In the genomic region with DNA sequence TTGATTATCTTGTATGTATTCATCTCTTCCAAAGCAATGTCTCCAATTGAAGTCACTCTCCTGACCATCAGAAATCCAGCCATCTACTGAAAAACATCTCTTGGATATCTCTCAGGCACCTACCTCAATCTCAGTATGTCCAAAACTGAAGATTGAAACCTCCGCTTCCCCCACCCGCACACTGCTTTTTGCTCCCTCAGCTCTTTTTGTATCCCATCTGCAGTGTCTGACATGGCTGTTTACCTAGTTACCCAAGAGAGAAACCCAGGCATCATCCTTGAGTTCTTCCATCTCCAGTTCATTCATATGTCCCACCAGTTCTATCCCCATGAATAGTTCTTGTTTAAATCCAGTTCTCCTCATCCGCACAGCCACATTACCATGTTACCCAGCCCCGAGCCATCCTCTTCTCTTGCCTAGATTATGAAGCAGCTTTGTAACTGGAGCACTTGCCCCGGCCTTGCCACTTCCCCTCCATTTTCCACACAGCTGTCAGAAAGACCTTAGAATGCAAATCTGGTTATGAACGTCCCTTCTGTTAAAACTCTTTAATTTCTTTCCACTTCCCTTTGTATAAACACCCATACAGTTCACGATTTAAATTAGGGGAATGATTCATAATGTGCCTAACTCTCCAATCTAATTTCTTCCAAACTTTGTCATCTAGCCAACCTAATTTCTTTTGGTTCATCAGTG, we compare ENCODE assay signal across 20 cellular contexts. TPM values are rescaled to one million over a fixed set of nuclear protein-coding genes. Genes with fewer than 3 reads are reported as not detected.
DNase-seq lines count a peak whose midpoint lies in the region; ATAC-seq and TF ChIP-seq lines count a peak whose summit lies in the region.
"Had no signal": no experiment of that assay in that cellular context is flagged by ENCODE, and none has a peak within 500 bp of the region (broad histone marks: within the 10 kb centered on the region; RNA-seq: fewer than 3 reads in every experiment).

No MANE protein-coding gene starts in this region.

- H3K9ac ChIP-seq in OCI-LY1 (ENCODE audit: low read length), result no peak overlapping the region
- H3K9ac ChIP-seq: BLaER1 had no signal

- no peak overlapping the region for H3K4me3 Mint-ChIP-seq in stimulated activated naive B cell treated with anti-CD40 and anti-IgM and Interleukin-4, amounts not matched to agents 10 μg/mL and 1 μg/mL and 100 μg/mL, for 72 hours
- no peak overlapping the region for H3K4me3 Mint-ChIP-seq in activated T-helper 1 cell treated with anti-CD3 and anti-CD28 coated beads, Interleukin-12 subunit alpha, Interleukin-12 subunit beta, Interleukin-2, Interleukin-4 antibody, amounts not matched to agents 30 ng/mL and 10 ng/mL and 1 ng/mL, durations not matched to agents 14 hours and 24 hours and 36 hours
- H3K4me3 Mint-ChIP-seq: HFFc6 had no signal

- no peaks in the 10 kb centered on the region for H3K9me2 ChIP-seq in OCI-LY1 (ENCODE audit: low read depth, low read length)

- no peaks in the 10 kb centered on the region for H3F3A ChIP-seq in OCI-LY1 (ENCODE audit: insufficient read depth, low read length)

- peak overlapping the region; percentile 44 for H3K4me2 ChIP-seq in OCI-LY1 (ENCODE audit: low read length)
- H3K4me2 ChIP-seq: BLaER1 had no signal

- H4K20me1 ChIP-seq in OCI-LY1 (ENCODE audit: insufficient read depth, low read length), result no peaks in the 10 kb centered on the region
- H4K20me1 ChIP-seq: BLaER1 had no signal

- H2AFZ ChIP-seq in OCI-LY1 (ENCODE audit: low read length), result no peak overlapping the region

- no peaks in the 10 kb centered on the region for H3K36me3 ChIP-seq in OCI-LY1 (ENCODE audit: insufficient read depth, low read length)
- H3K36me3 ChIP-seq in uterus, result no peaks in the 10 kb centered on the region
- H3K36me3 ChIP-seq: BLaER1, MG63, Peyer's patch had no signal

- H3K79me2 ChIP-seq in OCI-LY1 (ENCODE audit: insufficient read depth, low read length), result no peaks in the 10 kb centered on the region

- TF ChIP-seq CTCF in OCI-LY1 (IDR thresholded peaks at IDR 0.05; ENCODE audit: low read length) (no peak), uterus (IDR thresholded peaks at IDR 0.05) (no peak)

- H3K36me3 Mint-ChIP-seq in stimulated activated naive B cell treated with anti-CD40 and anti-IgM and Interleukin-4, amounts not matched to agents 10 μg/mL and 1 μg/mL and 100 μg/mL, for 72 hours, result no peaks in the 10 kb centered on the region
- H3K36me3 Mint-ChIP-seq in activated T-helper 1 cell treated with anti-CD3 and anti-CD28 coated beads, Interleukin-12 subunit alpha, Interleukin-12 subunit beta, Interleukin-2, Interleukin-4 antibody, amounts not matched to agents 30 ng/mL and 10 ng/mL and 1 ng/mL, durations not matched to agents 14 hours and 24 hours and 36 hours (ENCODE audit: low read depth), result no peaks in the 10 kb centered on the region

- no peak overlapping the region for H3K27ac Mint-ChIP-seq in stimulated activated naive B cell treated with anti-CD40 and anti-IgM and Interleukin-4, amounts not matched to agents 10 μg/mL and 1 μg/mL and 100 μg/mL, for 72 hours
- H3K27ac Mint-ChIP-seq in activated T-helper 1 cell treated with anti-CD3 and anti-CD28 coated beads, Interleukin-12 subunit alpha, Interleukin-12 subunit beta, Interleukin-2, Interleukin-4 antibody, amounts not matched to agents 30 ng/mL and 10 ng/mL and 1 ng/mL, durations not matched to agents 14 hours and 24 hours and 36 hours, result no peak overlapping the region
- H3K27ac Mint-ChIP-seq: HFFc6 had no signal

- no peak for TF ChIP-seq POLR2A in uterus (IDR thresholded peaks at IDR 0.05)

- no peaks in the 10 kb centered on the region for H3K9me3 ChIP-seq in OCI-LY1 (ENCODE audit: low read length)
- H3K9me3 ChIP-seq in uterus, result no peaks in the 10 kb centered on the region
- H3K9me3 ChIP-seq: BLaER1, MG63, Peyer's patch had no signal

- intact Hi-C loops in uterus (cut with DNase I; ENCODE audit: low total_unique reads), result no loop called here
- intact Hi-C loops in activated T-helper 1 cell treated with anti-CD3 and anti-CD28 coated beads, Interleukin-12 subunit alpha, Interleukin-12 subunit beta, Interleukin-2, Interleukin-4 antibody, amounts not matched to agents 30 ng/mL and 10 ng/mL and 1 ng/mL, durations not matched to agents 14 hours and 24 hours and 36 hours (cut with micrococcal nuclease), result no loop called here

- no peaks in the 10 kb centered on the region for H3K9me3 Mint-ChIP-seq in stimulated activated naive B cell treated with anti-CD40 and anti-IgM and Interleukin-4, amounts not matched to agents 10 μg/mL and 1 μg/mL and 100 μg/mL, for 72 hours
- H3K9me3 Mint-ChIP-seq in activated T-helper 1 cell treated with anti-CD3 and anti-CD28 coated beads, Interleukin-12 subunit alpha, Interleukin-12 subunit beta, Interleukin-2, Interleukin-4 antibody, amounts not matched to agents 30 ng/mL and 10 ng/mL and 1 ng/mL, durations not matched to agents 14 hours and 24 hours and 36 hours, result no peaks in the 10 kb centered on the region
- H3K9me3 Mint-ChIP-seq: HFFc6 had no signal

- DNase-seq in SIG-M5 treated with dmso at 0.1 percent for 504 hours (lab: John Stamatoyannopoulos, UW; ENCODE audit: unreplicated experiment) (peak; percentile 4), SIG-M5 (lab: John Stamatoyannopoulos, UW) (no peak), germinal center (ENCODE audit: low spot score) (peak; percentile 16), uterus (no peak)
- no peak for DNase-seq in stimulated activated naive B cell treated with anti-CD40 and anti-IgM and Interleukin-4, amounts not matched to agents 10 μg/mL and 1 μg/mL and 100 μg/mL, for 72 hours
- no peak for DNase-seq in activated T-helper 1 cell treated with anti-CD3 and anti-CD28 coated beads, Interleukin-12 subunit alpha, Interleukin-12 subunit beta, Interleukin-2, Interleukin-4 antibody, amounts not matched to agents 30 ng/mL and 10 ng/mL and 1 ng/mL, durations not matched to agents 14 hours and 24 hours and 36 hours (ENCODE audit: low spot score)
- DNase-seq: DMS79 treated with DMSO at 0.1 percent for 48 hours, H7, HFFc6, MG63, NCI-H1092, NCI-H146, NCI-H2029 treated with DMSO at 0.1 percent for 48 hours, NCI-H2171, Peyer's patch had no signal

- ATAC-seq in stimulated activated naive B cell treated with anti-CD40 and anti-IgM and Interleukin-4, amounts not matched to agents 10 μg/mL and 1 μg/mL and 100 μg/mL, for 72 hours (replicated peaks), result peak; percentile 64 to 67
- ATAC-seq in HG03342 (IDR thresholded peaks at IDR 0.05; ENCODE audit: unreplicated experiment), result no peak
- ATAC-seq: Right ventricle myocardium inferior had no signal

- H3K27me3 ChIP-seq in OCI-LY1 (ENCODE audit: insufficient read depth, low read length) (no peaks in the 10 kb centered on the region), uterus (no peaks in the 10 kb centered on the region)
- H3K27me3 ChIP-seq: BLaER1, MG63, Peyer's patch had no signal

- H3K4me1 ChIP-seq in OCI-LY1 (ENCODE audit: insufficient read depth, low read length, severe bottlenecking), result peaks cover 60% of the 10 kb centered on the region
- H3K4me1 ChIP-seq in uterus, result no peaks in the 10 kb centered on the region

- H3K4me3 ChIP-seq in OCI-LY1 (ENCODE audit: low read depth, low read length, poor library complexity, severe bottlenecking) (peak overlapping the region; percentile 7), uterus (no peak overlapping the region)
- H3K4me3 ChIP-seq: BLaER1, MG63, Peyer's patch, SK-N-MC had no signal

- H3K4me1 Mint-ChIP-seq in stimulated activated naive B cell treated with anti-CD40 and anti-IgM and Interleukin-4, amounts not matched to agents 10 μg/mL and 1 μg/mL and 100 μg/mL, for 72 hours, result peaks cover 10 to 37% of the 10 kb centered on the region in 2 donors
- no peaks in the 10 kb centered on the region for H3K4me1 Mint-ChIP-seq in activated T-helper 1 cell treated with anti-CD3 and anti-CD28 coated beads, Interleukin-12 subunit alpha, Interleukin-12 subunit beta, Interleukin-2, Interleukin-4 antibody, amounts not matched to agents 30 ng/mL and 10 ng/mL and 1 ng/mL, durations not matched to agents 14 hours and 24 hours and 36 hours (ENCODE audit: low read depth)

- H3K27ac ChIP-seq in OCI-LY1 (ENCODE audit: low read depth, low read length, poor library complexity, severe bottlenecking), result peak overlapping the region; percentile 71
- no peak overlapping the region for H3K27ac ChIP-seq in uterus
- H3K27ac ChIP-seq: BLaER1, SK-N-MC had no signal

- H3K27me3 Mint-ChIP-seq in stimulated activated naive B cell treated with anti-CD40 and anti-IgM and Interleukin-4, amounts not matched to agents 10 μg/mL and 1 μg/mL and 100 μg/mL, for 72 hours, result peaks cover 0 to 8% of the 10 kb centered on the region in 2 donors
- H3K27me3 Mint-ChIP-seq in activated T-helper 1 cell treated with anti-CD3 and anti-CD28 coated beads, Interleukin-12 subunit alpha, Interleukin-12 subunit beta, Interleukin-2, Interleukin-4 antibody, amounts not matched to agents 30 ng/mL and 10 ng/mL and 1 ng/mL, durations not matched to agents 14 hours and 24 hours and 36 hours (ENCODE audit: insufficient read depth), result peaks cover 4% of the 10 kb centered on the region

RNA-seq across cellular contexts. Expression of gene GCLC, which starts 40.5 kb away (rescaled TPM):
- total RNA-seq in uterus, result 10 to 100 TPM; 20.0 to 41.0 (median 32.7) TPM
- total RNA-seq in activated T-helper 1 cell treated with anti-CD3 and anti-CD28 coated beads, Interleukin-12 subunit alpha, Interleukin-12 subunit beta, Interleukin-2, Interleukin-4 antibody, amounts not matched to agents 30 ng/mL and 10 ng/mL and 1 ng/mL, durations not matched to agents 14 hours and 24 hours and 36 hours, result 26.1 and 28.9 TPM in 2 replicates

Comparison
In these comparisons a context has a peak if more than half of its experiments do, and no peak if none do; other contexts are left out.
1. DNase-seq: peak in SIG-M5 treated with dmso at 0.1 percent for 504 hours (single experiment) and germinal center (single experiment); none in SIG-M5 (single experiment), stimulated activated naive B cell treated with anti-CD40 and anti-IgM and Interleukin-4, amounts not matched to agents 10 μg/mL and 1 μg/mL and 100 μg/mL, for 72 hours (single experiment), uterus (0 of 2) and activated T-helper 1 cell treated with anti-CD3 and anti-CD28 coated beads, Interleukin-12 subunit alpha, Interleukin-12 subunit beta, Interleukin-2, Interleukin-4 antibody, amounts not matched to agents 30 ng/mL and 10 ng/mL and 1 ng/mL, durations not matched to agents 14 hours and 24 hours and 36 hours (single experiment).